ENCODE assay signal across 8 cellular contexts in the genomic region with DNA sequence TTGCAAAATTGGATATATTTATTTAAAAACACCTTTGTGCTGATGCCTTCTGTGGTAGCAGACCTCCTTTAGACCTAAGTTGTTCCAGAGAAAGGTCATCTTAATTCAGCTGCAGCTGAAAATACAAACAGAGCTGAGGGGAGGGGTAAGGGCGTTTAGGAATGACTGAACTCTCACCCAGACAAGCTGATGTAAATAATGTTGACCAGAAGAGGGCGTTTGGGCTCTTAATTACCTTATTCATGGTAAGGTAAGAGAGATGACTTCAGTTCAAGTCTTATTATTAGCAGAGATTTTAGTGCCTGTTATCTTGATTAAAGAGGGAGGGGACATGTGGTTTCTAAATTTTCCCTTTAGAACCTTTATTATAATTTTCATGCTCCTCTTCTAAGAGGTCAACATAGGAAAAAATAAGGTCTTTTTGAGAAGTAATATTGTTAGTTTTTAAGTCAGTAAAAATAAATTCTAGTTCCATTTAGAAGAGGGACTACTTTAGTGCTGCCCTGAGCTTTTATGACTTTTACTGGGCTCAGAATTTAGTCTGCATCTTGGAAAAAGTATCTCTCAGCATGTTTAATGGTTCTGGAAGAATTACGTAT. TPM values are rescaled to one million over a fixed set of nuclear protein-coding genes. Genes with fewer than 3 reads are reported as not detected.
DNase-seq lines count a peak whose midpoint lies in the region; ATAC-seq and TF ChIP-seq lines count a peak whose summit lies in the region.

No MANE protein-coding gene starts in this region.

- H4K20me1 ChIP-seq in GM23248 (ENCODE audit: insufficient read depth) (no peaks in the 10 kb centered on the region), Loucy (ENCODE audit: insufficient read depth, low read length, poor library complexity, severe bottlenecking) (peaks cover 4% of the 10 kb centered on the region)

- CTCF ChIA-PET in activated naive CD4-positive, alpha-beta T cell treated with anti-CD3 and anti-CD28 coated beads, Interleukin-2, amount 10 ng/mL, durations not matched to agents 7 days and 5 days (lab: Charles Lee) = interaction anchor here (0.7 to 2.1 kb wide), 20 partner anchors 11 to 683 kb away, joined by 3 to 13 read pairs (median 4); a partner anchor contains a TSS

- H2AFZ ChIP-seq in GM23248 (no peak overlapping the region), Loucy (ENCODE audit: low read length) (no peak overlapping the region)

- WGBS in GM23248 (ENCODE audit: low coverage in 1 of 2, low lambda C conversion rate in 2 of 2, missing lambda C conversion rate in 2 of 2), 2 experiments = 38 to 44% methylated on average over 3 of the region's 3 CpGs

- no peak overlapping the region for H3K27ac Mint-ChIP-seq in activated naive CD4-positive, alpha-beta T cell treated with anti-CD3 and anti-CD28 coated beads, Interleukin-2, amount 10 ng/mL, durations not matched to agents 7 days and 5 days
- H3K27ac Mint-ChIP-seq in endothelial cell (ENCODE audit: unreplicated experiment) (no peak overlapping the region), natural killer cell (no peak overlapping the region)

- TF ChIP-seq CTCF in Loucy (conservative IDR thresholded peaks at IDR 0.05; ENCODE audit: low read length) = peak; percentile 76
- peak; percentile 63 for TF ChIP-seq CTCF in endothelial cell (IDR thresholded peaks at IDR 0.05; ENCODE audit: unreplicated experiment)
- TF ChIP-seq CTCF in natural killer cell (IDR thresholded peaks at IDR 0.05) = peak; percentile 65

- H3K9me2 ChIP-seq in GM23248 (ENCODE audit: insufficient read depth) = no peaks in the 10 kb centered on the region
- H3K9me2 ChIP-seq in Loucy (replicated peaks; ENCODE audit: low read depth, low read length) = no peaks in the 10 kb centered on the region

- no peaks in the 10 kb centered on the region for H3K4me1 Mint-ChIP-seq in activated naive CD4-positive, alpha-beta T cell treated with anti-CD3 and anti-CD28 coated beads, Interleukin-2, amount 10 ng/mL, durations not matched to agents 7 days and 5 days
- H3K4me1 Mint-ChIP-seq in endothelial cell (ENCODE audit: unreplicated experiment) (peaks cover 3% of the 10 kb centered on the region), natural killer cell (no peaks in the 10 kb centered on the region)

- H3F3A ChIP-seq in GM23248 (ENCODE audit: insufficient read depth) = no peaks in the 10 kb centered on the region
- no peaks in the 10 kb centered on the region for H3F3A ChIP-seq in Loucy (ENCODE audit: low read depth)

- no peak overlapping the region for H3K4me3 Mint-ChIP-seq in activated naive CD4-positive, alpha-beta T cell treated with anti-CD3 and anti-CD28 coated beads, Interleukin-2, amount 10 ng/mL, durations not matched to agents 7 days and 5 days
- H3K4me3 Mint-ChIP-seq in endothelial cell (ENCODE audit: unreplicated experiment) (no peak overlapping the region), natural killer cell (no peak overlapping the region)

- in situ Hi-C loops in GM23248 (cut with MboI) = no loop called here

- no peaks in the 10 kb centered on the region for H3K36me3 Mint-ChIP-seq in activated naive CD4-positive, alpha-beta T cell treated with anti-CD3 and anti-CD28 coated beads, Interleukin-2, amount 10 ng/mL, durations not matched to agents 7 days and 5 days
- H3K36me3 Mint-ChIP-seq in endothelial cell (ENCODE audit: low read depth, unreplicated experiment) (no peaks in the 10 kb centered on the region), natural killer cell (no peaks in the 10 kb centered on the region)

- no peaks in the 10 kb centered on the region for H3K27me3 ChIP-seq in GM23248 (replicated peaks; ENCODE audit: insufficient read depth)
- H3K27me3 ChIP-seq in Loucy (ENCODE audit: insufficient read depth, low read length, poor library complexity, severe bottlenecking) = no peaks in the 10 kb centered on the region

- peak; percentile 50 for DNase-seq in activated naive CD4-positive, alpha-beta T cell treated with anti-CD3 and anti-CD28 coated beads, Interleukin-2, amount 10 ng/mL, durations not matched to agents 7 days and 5 days
- DNase-seq in activated naive CD4-positive, alpha-beta T cell treated with Interleukin-2 at 50 U/mL for 16 hours = no peak
- DNase-seq in GM23248 (peak; percentile 67), RPMI7951 (ENCODE audit: low read depth) (peak; percentile 54), endothelial cell (ENCODE audit: low spot score) (peak; percentile 45), natural killer cell (no peak)

- no peak overlapping the region for H3K27ac ChIP-seq in GM23248

- H3K9ac ChIP-seq in GM23248 (no peak overlapping the region), Loucy (ENCODE audit: low read depth, low read length, poor library complexity, severe bottlenecking) (no peak overlapping the region)

- H3K9me3 ChIP-seq in GM23248 (ENCODE audit: low read depth) (no peaks in the 10 kb centered on the region), Loucy (ENCODE audit: insufficient read depth, low read depth, low read length) (no peaks in the 10 kb centered on the region)

- H3K4me2 ChIP-seq in GM23248 (ENCODE audit: unreplicated experiment) (no peak overlapping the region), Loucy (ENCODE audit: low read depth, low read length, poor library complexity, severe bottlenecking) (no peak overlapping the region)

- peaks cover 17% of the 10 kb centered on the region for H3K27me3 Mint-ChIP-seq in activated naive CD4-positive, alpha-beta T cell treated with anti-CD3 and anti-CD28 coated beads, Interleukin-2, amount 10 ng/mL, durations not matched to agents 7 days and 5 days
- H3K27me3 Mint-ChIP-seq in endothelial cell (ENCODE audit: unreplicated experiment) (peaks cover 2% of the 10 kb centered on the region), natural killer cell (ENCODE audit: low read depth in 2 of 2) (no peaks in the 10 kb centered on the region)

- H3K36me3 ChIP-seq in GM23248 (ENCODE audit: low read depth) = no peaks in the 10 kb centered on the region
- peaks cover 84% of the 10 kb centered on the region for H3K36me3 ChIP-seq in Loucy (ENCODE audit: insufficient read depth, low read length)

- H3K4me3 ChIP-seq in GM23248 = no peak overlapping the region
- no peak overlapping the region for H3K4me3 ChIP-seq in Loucy (ENCODE audit: low read length, poor library complexity, severe bottlenecking)

- H3K4me1 ChIP-seq in GM23248 (ENCODE audit: insufficient read depth) (no peaks in the 10 kb centered on the region), Loucy (ENCODE audit: insufficient read depth, low read length, poor library complexity, severe bottlenecking) (no peaks in the 10 kb centered on the region)

- H3K79me2 ChIP-seq in GM23248 (ENCODE audit: insufficient read depth) = no peaks in the 10 kb centered on the region
- H3K79me2 ChIP-seq in Loucy (ENCODE audit: insufficient read depth, low read length) = peaks cover 15% of the 10 kb centered on the region; the same call in 1 of the 2 replicates

- H3K9me3 Mint-ChIP-seq in activated naive CD4-positive, alpha-beta T cell treated with anti-CD3 and anti-CD28 coated beads, Interleukin-2, amount 10 ng/mL, durations not matched to agents 7 days and 5 days = no peaks in the 10 kb centered on the region
- H3K9me3 Mint-ChIP-seq in endothelial cell (ENCODE audit: unreplicated experiment) (no peaks in the 10 kb centered on the region), natural killer cell (no peaks in the 10 kb centered on the region)

- ATAC-seq in natural killer cell (peak; percentile 69 to 78 (median 77)), GM18873 (IDR thresholded peaks at IDR 0.05; ENCODE audit: low FRiP score, unreplicated experiment) (no peak)

- intact Hi-C loops in natural killer cell (cut with micrococcal nuclease) = loop anchor here (5.0 kb wide), 1 partner anchor 681 kb away; no protein-coding TSS in a partner anchor

RNA-seq across cellular contexts. Expression of a gene that starts 46.3 kb away (rescaled TPM):
- total RNA-seq in GM23248 (2014; rRNA removed; shearing (Covaris generic)) = not detected in 2 replicates
- not detected in 2 replicates for polyA plus RNA-seq in GM23248 (2016; fragmentation: Nextera tagmentation; extraction: Ambion mirVana)
- not detected in 2 replicates for total RNA-seq in RPMI7951 (2014; rRNA removed; shearing (Covaris generic))
- total RNA-seq in endothelial cell (ENCODE audit: unreplicated experiment) (not detected), natural killer cell (1 to 10 TPM; 3.4 to 9.0 (median 8.2) TPM)

Comparison
In these comparisons a context has a peak if more than half of its experiments do, and no peak if none do; other contexts are left out.
1. DNase-seq: peak in activated naive CD4-positive, alpha-beta T cell treated with anti-CD3 and anti-CD28 coated beads, Interleukin-2, amount 10 ng/mL, durations not matched to agents 7 days and 5 days (single experiment), GM23248 (single experiment), RPMI7951 (single experiment) and endothelial cell (single experiment); none in activated naive CD4-positive, alpha-beta T cell treated with Interleukin-2 at 50 U/mL for 16 hours (single experiment) and natural killer cell (single experiment).
2. Peak in every context shown above with its lines, with median percentiles within 50 percentile points of each other: CTCF ChIP-seq.